Comparison of ENCODE assay signal across 8 cellular contexts in the genomic region with DNA sequence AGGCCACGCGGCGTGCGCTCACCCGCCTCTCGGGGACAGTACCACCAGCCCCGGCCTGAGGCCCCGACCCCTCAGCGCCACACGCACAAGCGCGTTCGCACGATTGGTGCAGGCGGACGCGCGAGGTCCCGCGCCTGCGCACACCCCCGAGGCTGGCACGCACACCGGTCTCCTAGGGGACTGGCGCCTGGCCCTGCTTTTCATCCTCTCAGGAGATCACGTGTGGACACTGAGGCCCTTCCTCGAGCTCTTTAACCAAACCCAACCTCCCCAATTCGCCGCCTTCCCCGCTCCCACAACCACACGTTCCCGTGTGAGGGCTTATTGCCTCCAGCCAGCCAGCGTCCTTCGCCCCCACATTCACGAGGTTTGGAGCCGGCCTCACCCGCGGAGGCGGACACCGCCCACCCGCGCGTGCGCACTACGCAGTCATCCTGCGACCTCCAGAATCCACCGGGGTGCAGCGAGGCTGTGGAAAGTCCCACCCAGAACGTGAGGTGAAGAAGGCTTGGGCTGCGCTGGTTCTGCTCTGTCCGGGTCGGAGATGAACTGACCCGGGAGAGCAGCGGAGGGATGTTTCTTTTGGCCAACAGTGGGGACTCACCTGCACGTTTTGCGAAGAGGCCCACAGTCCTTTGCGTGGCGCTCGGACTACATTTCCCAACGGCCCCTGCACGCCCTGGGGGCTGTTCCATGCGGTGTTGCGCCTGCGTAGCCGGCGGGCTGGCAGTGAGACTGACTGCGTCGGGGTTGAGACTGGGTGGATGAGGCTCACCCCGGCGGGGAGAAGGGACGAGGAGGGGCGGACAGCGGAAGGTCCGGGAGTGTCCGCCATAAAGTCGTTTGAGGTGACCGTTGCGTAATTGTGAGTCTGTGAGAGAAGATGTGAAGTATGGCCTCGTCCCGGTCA. TPM values are rescaled to one million over a fixed set of nuclear protein-coding genes. Genes with fewer than 3 reads are reported as not detected.
DNase-seq lines count a peak whose midpoint lies in the region; ATAC-seq, FAIRE-seq and TF ChIP-seq lines count a peak whose summit lies in the region.

No MANE protein-coding gene starts in this region.

- no peak for FAIRE-seq in D721Med (lab: Jason Lieb, UNC)

- no peaks in the 10 kb centered on the region for H3K9me3 ChIP-seq in fibroblast of lung (ENCODE audit: control insufficient read depth, insufficient read depth, low read depth, low read length)

- H3K36me3 Mint-ChIP-seq in activated T-cell treated with anti-CD3 and anti-CD28 coated beads, Interleukin-2, amount 50 U/mL, for 24 hours (ENCODE audit: low read depth): peaks cover 54% of the 10 kb centered on the region

- no peaks in the 10 kb centered on the region for H3K36me3 ChIP-seq in fibroblast of lung (ENCODE audit: control insufficient read depth, insufficient read depth, low read length)

- H3K27me3 Mint-ChIP-seq in activated T-cell treated with anti-CD3 and anti-CD28 coated beads, Interleukin-2, amount 50 U/mL, for 24 hours: peaks cover 40% of the 10 kb centered on the region

- H3K4me3 ChIP-seq in fibroblast of lung (replicated peaks in 1 of 4; ENCODE audit: control extremely low read depth in 1 of 4, insufficient read depth in 1 of 4, low read depth in 3 of 4, low read length in 4 of 4): peak overlapping the region; percentile 81 to 96 (median 86)

- H3K9ac ChIP-seq in fibroblast of lung (ENCODE audit: insufficient read depth, low read length): peak overlapping the region; percentile 61

- H3K4me1 Mint-ChIP-seq in activated T-cell treated with anti-CD3 and anti-CD28 coated beads, Interleukin-2, amount 50 U/mL, for 24 hours (ENCODE audit: low read depth): peaks cover 21% of the 10 kb centered on the region

- peak; percentile 85 for DNase-seq in D721Med (ENCODE audit: insufficient read length, low spot score)
- DNase-seq in NCI-H510A treated with DMSO at 0.1 percent for 48 hours (lab: John Stamatoyannopoulos, UW): peak; percentile 94
- DNase-seq in activated T-cell treated with anti-CD3 and anti-CD28 coated beads, Interleukin-2, amount 50 U/mL, for 24 hours: peak; percentile 76
- peak; percentile 93 for DNase-seq in fibroblast of lung (ENCODE audit: low read depth in 2 of 2)
- DNase-seq in myocyte (ENCODE audit: low read depth): peak; percentile 86
- peak; percentile 40 to 65 for DNase-seq in stimulated activated CD8-positive, alpha-beta memory T cell treated with anti-CD3 and anti-CD28 coated beads, Interleukin-7, amount 100 ng/mL, for 48 hours (ENCODE audit: extremely low read depth in 1 of 2, low read depth in 1 of 2)

- H3K27ac Mint-ChIP-seq in activated T-cell treated with anti-CD3 and anti-CD28 coated beads, Interleukin-2, amount 50 U/mL, for 24 hours: peak overlapping the region; percentile 93

- no peak for TF ChIP-seq CTCF in D721Med (IDR thresholded peaks at IDR 0.05; ENCODE audit: insufficient read depth, missing control alignments)
- TF ChIP-seq CTCF in fibroblast of lung (conservative IDR thresholded peaks at IDR 0.05 in 1 of 2, IDR thresholded peaks at IDR 0.05 in 1 of 2; ENCODE audit: low read depth in 1 of 2, low read length in 2 of 2): no peak

- ATAC-seq in HG02840 (IDR thresholded peaks at IDR 0.05; ENCODE audit: low FRiP score, unreplicated experiment): no peak
- ATAC-seq in GM21619 (IDR thresholded peaks at IDR 0.05; ENCODE audit: unreplicated experiment): no peak

- H3K4me3 Mint-ChIP-seq in activated T-cell treated with anti-CD3 and anti-CD28 coated beads, Interleukin-2, amount 50 U/mL, for 24 hours: peak overlapping the region; percentile 88

- H3K9me3 Mint-ChIP-seq in activated T-cell treated with anti-CD3 and anti-CD28 coated beads, Interleukin-2, amount 50 U/mL, for 24 hours: peaks cover 69% of the 10 kb centered on the region

- peak overlapping the region; percentile 92 for H3K4me2 ChIP-seq in fibroblast of lung (ENCODE audit: extremely low read depth, insufficient read depth, low read length)

- no peaks in the 10 kb centered on the region for H3K79me2 ChIP-seq in fibroblast of lung (ENCODE audit: control insufficient read depth, insufficient read depth, low read length)

- peak overlapping the region; percentile 99 for H2AFZ ChIP-seq in fibroblast of lung (ENCODE audit: low read length)

- H3K4me1 ChIP-seq in fibroblast of lung (ENCODE audit: control insufficient read depth, extremely low read depth, insufficient read depth, low read length): no peaks in the 10 kb centered on the region

- H4K20me1 ChIP-seq in fibroblast of lung (ENCODE audit: control insufficient read depth, extremely low read depth, insufficient read depth, low read length): no peaks in the 10 kb centered on the region

- no peaks in the 10 kb centered on the region for H3K27me3 ChIP-seq in fibroblast of lung (ENCODE audit: control insufficient read depth, insufficient read depth, low read length)

- H3K27ac ChIP-seq in fibroblast of lung (ENCODE audit: insufficient read depth, low read length): peak overlapping the region; percentile 75

RNA-seq across cellular contexts. Expression of a gene that starts 0.5 kb away (rescaled TPM):
- total RNA-seq in fibroblast of lung (6.4 and 6.6 TPM in 2 replicates), myocyte (3.1 and 4.6 TPM in 2 replicates)
- 1.3 and 2.0 TPM in 2 replicates for polyA plus RNA-seq in fibroblast of lung
- polyA plus RNA-seq in fibroblast of lung (2012): 1.0 and 1.6 TPM in 2 replicates
- 0.12 and 0.74 TPM in 2 replicates for polyA minus RNA-seq in fibroblast of lung (ENCODE audit: low replicate concordance)
- 3.2 TPM for polyA plus RNA-seq in myocyte (2012)

RNA-seq across cellular contexts. Expression of a gene that starts 30.0 kb away (rescaled TPM):
- total RNA-seq in fibroblast of lung (4.4 and 9.2 TPM in 2 replicates), myocyte (1.4 and 2.2 TPM in 2 replicates)
- 1.7 and 2.4 TPM in 2 replicates for polyA plus RNA-seq in fibroblast of lung
- polyA plus RNA-seq in fibroblast of lung (2012): 1.5 and 1.8 TPM in 2 replicates
- polyA minus RNA-seq in fibroblast of lung (ENCODE audit: low replicate concordance): 0.24 and 1.6 TPM in 2 replicates
- 1.8 TPM for polyA plus RNA-seq in myocyte (2012)
